21 cellular contexts compared by ENCODE assay signal in the genomic region with DNA sequence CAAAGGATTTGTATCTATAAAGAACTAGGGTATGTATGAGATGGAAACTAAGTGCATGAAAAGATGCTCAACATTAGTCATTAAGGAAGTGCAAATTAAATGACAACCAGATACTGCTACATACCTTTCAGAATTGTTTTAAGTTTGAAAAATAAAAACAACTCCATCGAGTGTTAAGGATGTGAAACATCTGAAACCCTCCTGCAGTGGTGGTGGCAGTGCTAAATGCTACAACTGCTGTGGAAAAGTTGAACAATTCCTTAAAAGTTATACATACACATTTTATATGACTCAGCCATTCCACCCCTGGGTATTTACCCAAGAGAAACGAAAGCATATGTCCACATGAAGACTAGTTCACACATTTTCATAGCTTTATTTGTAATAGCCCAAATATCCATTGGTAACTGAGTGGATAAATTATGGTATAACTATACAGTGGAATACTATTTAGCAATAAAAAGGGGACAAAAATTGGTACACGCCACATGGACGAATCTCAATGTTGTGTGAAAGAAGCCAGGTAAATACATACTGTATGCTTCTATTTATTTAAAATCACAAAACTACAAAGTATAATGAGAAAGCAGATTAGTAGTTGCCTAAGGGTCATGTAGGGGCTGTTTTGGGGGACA. TPM values are rescaled to one million over a fixed set of nuclear protein-coding genes. Genes with fewer than 3 reads are reported as not detected.
A peak's percentile ranks its signal among the peaks of the same experiment; 100 is the strongest.
DNase-seq lines count a peak whose midpoint lies in the region; ATAC-seq lines count a peak whose summit lies in the region.
"Had no signal": no experiment of that assay in that cellular context is flagged by ENCODE, and none has a peak within 500 bp of the region (broad histone marks: within the 10 kb centered on the region; RNA-seq: fewer than 3 reads in every experiment).

No MANE protein-coding gene starts in this region.

- peak overlapping the region; percentile 8 for H3K27ac Mint-ChIP-seq in activated CD4-positive, alpha-beta T cell treated with anti-CD3 and anti-CD28 coated beads for 36 hours
- H3K27ac Mint-ChIP-seq in activated T-helper 1 cell treated with anti-CD3 and anti-CD28 coated beads, Interleukin-12 subunit alpha, Interleukin-12 subunit beta, Interleukin-2, Interleukin-4 antibody, amounts not matched to agents 30 ng/mL and 10 ng/mL and 1 ng/mL, durations not matched to agents 14 hours and 24 hours and 36 hours, result peak overlapping the region; percentile 78
- H3K27ac Mint-ChIP-seq: nephron had no signal

- no peak overlapping the region for H3K4me3 Mint-ChIP-seq in activated CD4-positive, alpha-beta T cell treated with anti-CD3 and anti-CD28 coated beads for 36 hours
- H3K4me3 Mint-ChIP-seq in activated T-helper 1 cell treated with anti-CD3 and anti-CD28 coated beads, Interleukin-12 subunit alpha, Interleukin-12 subunit beta, Interleukin-2, Interleukin-4 antibody, amounts not matched to agents 30 ng/mL and 10 ng/mL and 1 ng/mL, durations not matched to agents 14 hours and 24 hours and 36 hours, result no peak overlapping the region
- H3K4me3 Mint-ChIP-seq: CD14-positive monocyte, nephron had no signal

- CTCF ChIA-PET in activated CD4-positive, alpha-beta T cell treated with anti-CD3 and anti-CD28 coated beads for 36 hours (lab: Charles Lee), result interaction anchor here (0.6 to 1.9 kb wide), 4 partner anchors 14 to 145 kb away, joined by 3 to 5 read pairs (median 3); no protein-coding TSS in a partner anchor

- H3K27me3 Mint-ChIP-seq in activated CD4-positive, alpha-beta T cell treated with anti-CD3 and anti-CD28 coated beads for 36 hours, result no peaks in the 10 kb centered on the region
- no peaks in the 10 kb centered on the region for H3K27me3 Mint-ChIP-seq in activated T-helper 1 cell treated with anti-CD3 and anti-CD28 coated beads, Interleukin-12 subunit alpha, Interleukin-12 subunit beta, Interleukin-2, Interleukin-4 antibody, amounts not matched to agents 30 ng/mL and 10 ng/mL and 1 ng/mL, durations not matched to agents 14 hours and 24 hours and 36 hours (ENCODE audit: insufficient read depth)

- no peaks in the 10 kb centered on the region for H3K9me3 Mint-ChIP-seq in activated CD4-positive, alpha-beta T cell treated with anti-CD3 and anti-CD28 coated beads for 36 hours (ENCODE audit: low read depth)
- H3K9me3 Mint-ChIP-seq in activated T-helper 1 cell treated with anti-CD3 and anti-CD28 coated beads, Interleukin-12 subunit alpha, Interleukin-12 subunit beta, Interleukin-2, Interleukin-4 antibody, amounts not matched to agents 30 ng/mL and 10 ng/mL and 1 ng/mL, durations not matched to agents 14 hours and 24 hours and 36 hours, result no peaks in the 10 kb centered on the region
- H3K9me3 Mint-ChIP-seq: nephron had no signal

- intact Hi-C loops in activated CD4-positive, alpha-beta T cell treated with anti-CD3 and anti-CD28 coated beads for 36 hours (cut with DNase I, micrococcal nuclease), result loop anchor here in 1 of 2 experiments (5.0 kb wide), 1 partner anchor 229 kb away; no protein-coding TSS in a partner anchor
- intact Hi-C loops in activated T-helper 1 cell treated with anti-CD3 and anti-CD28 coated beads, Interleukin-12 subunit alpha, Interleukin-12 subunit beta, Interleukin-2, Interleukin-4 antibody, amounts not matched to agents 30 ng/mL and 10 ng/mL and 1 ng/mL, durations not matched to agents 14 hours and 24 hours and 36 hours (cut with micrococcal nuclease), result loop anchor here (1.0 kb wide), 2 partner anchors 8 to 13 kb away; no protein-coding TSS in a partner anchor

- ATAC-seq in activated CD4-positive, alpha-beta T cell treated with anti-CD3 and anti-CD28 coated beads for 36 hours, result peak; percentile 86

- H3K36me3 Mint-ChIP-seq in activated CD4-positive, alpha-beta T cell treated with anti-CD3 and anti-CD28 coated beads for 36 hours (ENCODE audit: low read depth), result peaks cover 50% of the 10 kb centered on the region
- H3K36me3 Mint-ChIP-seq in activated T-helper 1 cell treated with anti-CD3 and anti-CD28 coated beads, Interleukin-12 subunit alpha, Interleukin-12 subunit beta, Interleukin-2, Interleukin-4 antibody, amounts not matched to agents 30 ng/mL and 10 ng/mL and 1 ng/mL, durations not matched to agents 14 hours and 24 hours and 36 hours (ENCODE audit: low read depth), result peaks cover 35% of the 10 kb centered on the region

- DNase-seq in activated CD4-positive, alpha-beta T cell treated with anti-CD3 and anti-CD28 coated beads for 36 hours, result peak; percentile 37
- DNase-seq in activated CD4-positive, alpha-beta T cell treated with anti-CD3 and anti-CD28 coated beads, Interleukin-2, amount 50 U/mL, for 4 hours, result no peak
- DNase-seq in ELR (ENCODE audit: low read depth) (peak; percentile 47), fibroblast of peridontal ligament (ENCODE audit: extremely low read depth) (peak; percentile 45), NCI-H2196 (lab: John Stamatoyannopoulos, UW; ENCODE audit: unreplicated experiment) (no peak), NCI-H345 (lab: John Stamatoyannopoulos, UW) (no peak), NCI-H1436 treated with DMSO at 0.1 percent for 48 hours (lab: John Stamatoyannopoulos, UW) (no peak)
- no peak for DNase-seq in activated T-helper 1 cell treated with anti-CD3 and anti-CD28 coated beads, Interleukin-12 subunit alpha, Interleukin-12 subunit beta, Interleukin-2, Interleukin-4 antibody, amounts not matched to agents 30 ng/mL and 10 ng/mL and 1 ng/mL, durations not matched to agents 14 hours and 24 hours and 36 hours (ENCODE audit: low spot score)
- DNase-seq: aorta, DMS 273 treated with DMSO at 0.1 percent for 48 hours, foreskin melanocyte, Kasumi-1, NCI-H1105, SJCRH30, stomach, upper lobe of left lung had no signal

- H3K4me1 Mint-ChIP-seq in activated CD4-positive, alpha-beta T cell treated with anti-CD3 and anti-CD28 coated beads for 36 hours, result peaks cover 25% of the 10 kb centered on the region
- H3K4me1 Mint-ChIP-seq in activated T-helper 1 cell treated with anti-CD3 and anti-CD28 coated beads, Interleukin-12 subunit alpha, Interleukin-12 subunit beta, Interleukin-2, Interleukin-4 antibody, amounts not matched to agents 30 ng/mL and 10 ng/mL and 1 ng/mL, durations not matched to agents 14 hours and 24 hours and 36 hours (ENCODE audit: low read depth), result peaks cover 15% of the 10 kb centered on the region
- H3K4me1 Mint-ChIP-seq: CD14-positive monocyte, nephron had no signal

- POLR2A ChIA-PET in activated CD4-positive, alpha-beta T cell treated with anti-CD3 and anti-CD28 coated beads for 36 hours (lab: Charles Lee), result interaction anchor here (0.7 kb wide), 1 partner anchor 97 kb away, joined by 3 read pairs; no protein-coding TSS in a partner anchor

RNA-seq across cellular contexts. Expression of gene ARMH2, which starts 10.6 kb away (rescaled TPM):
- total RNA-seq in activated CD4-positive, alpha-beta T cell treated with anti-CD3 and anti-CD28 coated beads for 36 hours, result not detected
- total RNA-seq in activated T-helper 1 cell treated with anti-CD3 and anti-CD28 coated beads, Interleukin-12 subunit alpha, Interleukin-12 subunit beta, Interleukin-2, Interleukin-4 antibody, amounts not matched to agents 30 ng/mL and 10 ng/mL and 1 ng/mL, durations not matched to agents 14 hours and 24 hours and 36 hours, result not detected in 2 replicates
- total RNA-seq: A673, aorta, kidney epithelial cell, prostate gland, SJCRH30, stomach had no signal

RNA-seq across cellular contexts. Expression of gene GMNN, which starts 13.4 kb away (rescaled TPM):
- total RNA-seq in activated CD4-positive, alpha-beta T cell treated with anti-CD3 and anti-CD28 coated beads for 36 hours, result 10 to 100 TPM; 74.0 to 76.1 TPM
- 80.8 and 83.5 TPM in 2 replicates for total RNA-seq in activated T-helper 1 cell treated with anti-CD3 and anti-CD28 coated beads, Interleukin-12 subunit alpha, Interleukin-12 subunit beta, Interleukin-2, Interleukin-4 antibody, amounts not matched to agents 30 ng/mL and 10 ng/mL and 1 ng/mL, durations not matched to agents 14 hours and 24 hours and 36 hours

Comparison
In these comparisons a context has a peak if more than half of its experiments do, and no peak if none do; other contexts are left out.
1. DNase-seq: peak in activated CD4-positive, alpha-beta T cell treated with anti-CD3 and anti-CD28 coated beads for 36 hours (single experiment), ELR (single experiment) and fibroblast of peridontal ligament (single experiment); none in activated CD4-positive, alpha-beta T cell treated with anti-CD3 and anti-CD28 coated beads, Interleukin-2, amount 50 U/mL, for 4 hours (0 of 2), activated T-helper 1 cell treated with anti-CD3 and anti-CD28 coated beads, Interleukin-12 subunit alpha, Interleukin-12 subunit beta, Interleukin-2, Interleukin-4 antibody, amounts not matched to agents 30 ng/mL and 10 ng/mL and 1 ng/mL, durations not matched to agents 14 hours and 24 hours and 36 hours (single experiment), NCI-H2196 (single experiment), NCI-H345 (single experiment) and NCI-H1436 treated with DMSO at 0.1 percent for 48 hours (single experiment).